Comparison of ENCODE assay signal across 8 cellular contexts in genomic region chr22:40728731-40729189, GRCh38. TPM values are rescaled to one million over a fixed set of nuclear protein-coding genes. Genes with fewer than 3 reads are reported as not detected.
DNase-seq lines count a peak whose midpoint lies in the region; ATAC-seq, FAIRE-seq and TF ChIP-seq lines count a peak whose summit lies in the region.

No MANE protein-coding gene starts in this region.

- H3K27ac ChIP-seq in K562 (ENCODE audit: extremely low read depth, low read depth, low read length): no peak overlapping the region
- H3K27ac ChIP-seq in small intestine (ENCODE audit: low read depth in 1 of 2, low read length in 1 of 2): peak overlapping the region in 1 of 2 donors; percentile 39
- H3K27ac ChIP-seq in substantia nigra (ENCODE audit: low read depth, low read length, poor library complexity, severe bottlenecking): no peak overlapping the region

- peak; percentile 30 for DNase-seq in EL
- peak; percentile 55 for DNase-seq in T-helper 22 cell (ENCODE audit: low read depth)
- peak in 1 of 4 experiments; percentile 40 for DNase-seq in K562 (ENCODE audit: extremely low read depth in 1 of 4, low spot score in 3 of 4)
- peak; percentile 84 for DNase-seq in small intestine
- DNase-seq in OCI-M2 (lab: John Stamatoyannopoulos, UW; ENCODE audit: unreplicated experiment): no peak
- DNase-seq in substantia nigra (lab: John Stamatoyannopoulos, UW): no peak
- no peak for DNase-seq in iPS-NIHi7 (ENCODE audit: extremely low spot score)

- WGBS in K562 (ENCODE audit: insufficient coverage, low coverage, missing lambda C conversion rate): 4% methylated on average over 13 of the region's 13 CpGs
- WGBS in small intestine, 3 donors: 15 to 30% (median 30%) methylated on average over 13 of the region's 13 CpGs

- in situ Hi-C loops in K562 (cut with MboI): no loop called here

- H3K9me3 ChIP-seq in K562 (replicated peaks; ENCODE audit: control insufficient read depth, insufficient read depth, low read depth, low read length) (no peaks in the 10 kb centered on the region), small intestine (ENCODE audit: control insufficient read depth, low read depth) (no peaks in the 10 kb centered on the region)

- no peak for TF ChIP-seq RAD21 in K562 (CRISPR knock-in tag; conservative IDR thresholded peaks at IDR 0.05 in 1 of 2, IDR thresholded peaks at IDR 0.05 in 1 of 2)

- H2AFZ ChIP-seq in K562 (ENCODE audit: low read depth, low read length): peak overlapping the region; percentile 55

- H3K9me1 ChIP-seq in K562 (ENCODE audit: control insufficient read depth, insufficient read depth, low read length): no peaks in the 10 kb centered on the region

- peak; percentile 48 for TF ChIP-seq EP300 in K562 (IDR thresholded peaks at IDR 0.05; ENCODE audit: low read length)

- no peaks in the 10 kb centered on the region; a peak in 1 of 5 replicates for H3K27me3 ChIP-seq in K562 (ENCODE audit: control insufficient read depth in 2 of 2, insufficient read depth in 2 of 2, low read length in 2 of 2)
- H3K27me3 ChIP-seq in small intestine (ENCODE audit: control insufficient read depth in 2 of 2, insufficient read depth in 2 of 2, low read length in 2 of 2): no peaks in the 10 kb centered on the region

- H3K4me1 ChIP-seq in K562 (replicated peaks in 1 of 2; ENCODE audit: control insufficient read depth in 2 of 2, insufficient read depth in 2 of 2, low read length in 2 of 2) (no peaks in the 10 kb centered on the region; a peak in 1 of 5 replicates), small intestine (ENCODE audit: control insufficient read depth in 2 of 2, insufficient read depth in 1 of 2, low read depth in 1 of 2, low read length in 1 of 2) (no peaks in the 10 kb centered on the region)

- no peak for TF ChIP-seq CTCF in K562 (IDR thresholded peaks at IDR 0.05 in 2 of 3, conservative IDR thresholded peaks at IDR 0.05 in 1 of 3; ENCODE audit: insufficient read depth in 2 of 3, low read depth in 1 of 3, low read length in 3 of 3)

- H3K36me3 ChIP-seq in K562 (ENCODE audit: control insufficient read depth, insufficient read depth, low read length): no peaks in the 10 kb centered on the region
- no peaks in the 10 kb centered on the region for H3K36me3 ChIP-seq in small intestine (ENCODE audit: control insufficient read depth in 2 of 2, insufficient read depth in 2 of 2, low read length in 2 of 2)

- H3K9ac ChIP-seq in K562 (ENCODE audit: insufficient read depth in 1 of 2, low read depth in 2 of 2, low read length in 2 of 2): no peak overlapping the region

- intact Hi-C loops in K562 (cut with micrococcal nuclease): no loop called here

- ATAC-seq in K562: 0 out of 3 replicates have a peak, but pooled peaks have one; percentile 31
- no peak for ATAC-seq in GM21367 (IDR thresholded peaks at IDR 0.05; ENCODE audit: unreplicated experiment)

- peak overlapping the region; percentile 18; the same call in 1 of the 2 replicates for H3K4me2 ChIP-seq in K562 (ENCODE audit: insufficient read depth, low read length)

- no TSS peak for BruUV-seq in K562 (replicated peaks; lab: Mats Ljungman, UMichigan)

- H3K4me3 ChIP-seq in K562: no peak overlapping the region
- no peak overlapping the region for H3K4me3 ChIP-seq in small intestine (ENCODE audit: low read depth in 1 of 2, low read length in 2 of 2)

- no peaks in the 10 kb centered on the region for H4K20me1 ChIP-seq in K562 (replicated peaks; ENCODE audit: control insufficient read depth, insufficient read depth, low read length)

- CTCF ChIA-PET in K562 (lab: Yijun Ruan, JAX; ENCODE audit: low intra/inter-chr PET ratio): no interaction called here

- POLR2A ChIA-PET in K562 (lab: Yijun Ruan, JAX): interaction anchor here (0.6 to 0.8 kb wide), 2 partner anchors 37 to 77 kb away, joined by 3 to 4 read pairs; no protein-coding TSS in a partner anchor

- no peak for TF ChIP-seq POLR2A in K562 (conservative IDR thresholded peaks at IDR 0.05)

- FAIRE-seq in K562 (lab: Jason Lieb, UNC) (no peak), small intestine (lab: Jason Lieb, UNC) (no peak)

- H3K79me2 ChIP-seq in K562 (ENCODE audit: control insufficient read depth, insufficient read depth, low read length): no peaks in the 10 kb centered on the region

TF ChIP-seq in K562, 482 proteins besides CTCF, POLR2A, EP300 and RAD21 (continues in another document):
- TF ChIP-seq BRF1 (IDR thresholded peaks at IDR 0.05; ENCODE audit: borderline replicate concordance, extremely low read depth, insufficient read length) (no peak), CBX2 (IDR thresholded peaks at IDR 0.05; ENCODE audit: insufficient read depth, low read length, poor library complexity, severe bottlenecking) (no peak), ARID1B (IDR thresholded peaks at IDR 0.05) (peak; percentile 58), ZNF124 (CRISPR knock-in tag; IDR thresholded peaks at IDR 0.05) (no peak), SOX6 (IDR thresholded peaks at IDR 0.05) (peak; percentile 24; the same call in 1 of the 2 replicates), THAP12 (CRISPR knock-in tag; IDR thresholded peaks at IDR 0.05) (no peak), TFE3 (CRISPR knock-in tag; IDR thresholded peaks at IDR 0.05) (peak; percentile 71), ZFP30 (CRISPR knock-in tag; IDR thresholded peaks at IDR 0.05; ENCODE audit: borderline replicate concordance) (no peak), KAT8 (IDR thresholded peaks at IDR 0.05; ENCODE audit: low read depth) (no peak)
- TF ChIP-seq, protein P1, sequence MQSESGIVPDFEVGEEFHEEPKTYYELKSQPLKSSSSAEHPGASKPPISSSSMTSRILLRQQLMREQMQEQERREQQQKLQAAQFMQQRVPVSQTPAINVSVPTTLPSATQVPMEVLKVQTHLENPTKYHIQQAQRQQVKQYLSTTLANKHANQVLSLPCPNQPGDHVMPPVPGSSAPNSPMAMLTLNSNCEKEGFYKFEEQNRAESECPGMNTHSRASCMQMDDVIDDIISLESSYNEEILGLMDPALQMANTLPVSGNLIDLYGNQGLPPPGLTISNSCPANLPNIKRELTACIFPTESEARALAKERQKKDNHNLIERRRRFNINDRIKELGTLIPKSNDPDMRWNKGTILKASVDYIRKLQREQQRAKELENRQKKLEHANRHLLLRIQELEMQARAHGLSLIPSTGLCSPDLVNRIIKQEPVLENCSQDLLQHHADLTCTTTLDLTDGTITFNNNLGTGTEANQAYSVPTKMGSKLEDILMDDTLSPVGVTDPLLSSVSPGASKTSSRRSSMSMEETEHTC (IDR thresholded peaks at IDR 0.05): peak; percentile 58; the same call in 1 of the 2 replicates

RNA-seq across cellular contexts. Expression of gene MCHR1, which starts 49.5 kb away (rescaled TPM):
- 1.5 TPM in 1 of 2 replicates, not detected in the other for total RNA-seq in K562 (2011; cell fraction: chromatin; rRNA removed; ENCODE audit: low replicate concordance)
- 0.26 and 1.2 TPM in 2 replicates for total RNA-seq in K562 (2011; cell fraction: nucleolus; rRNA removed)
- 0.22 TPM in 1 of 2 replicates, not detected in the other for total RNA-seq in K562 (2011; cell fraction: nucleoplasm; rRNA removed)
- total RNA-seq in K562 (2014; rRNA removed): not detected in 2 replicates
- not detected in 2 replicates for total RNA-seq in K562 (2014; rRNA removed; fragmentation: Illumina TruSeq; extraction: Trizol)
- total RNA-seq in K562 (2015; rRNA removed; fragmentation: Illumina TruSeq; extraction: Trizol): not detected in 2 replicates
- total RNA-seq in K562 (2021): not detected in 2 replicates
- polyA plus RNA-seq in K562 (2011; rRNA removed): 0.31 and 0.50 TPM in 2 replicates
- 0.47 and 0.81 TPM in 2 replicates for polyA plus RNA-seq in K562 (2011; cell fraction: cytosol; rRNA removed)
- polyA plus RNA-seq in K562 (2011; cell fraction: nucleus; rRNA removed): 0.25 and 0.57 TPM in 2 replicates
- polyA plus RNA-seq in K562 (2012): 0.03 and 0.20 TPM in 2 replicates
- polyA plus RNA-seq in K562 (2014; fragmentation: Illumina TruSeq; extraction: Trizol): not detected in 2 replicates
- under 1 TPM in 1 of 2 experiments, not detected in 1; 0.03 TPM for polyA plus RNA-seq in K562 (2014; fragmentation: Nextera tagmentation; extraction: Ambion mirVana)
- not detected in 2 replicates for polyA plus RNA-seq in K562 (2014; rRNA removed)
- polyA minus RNA-seq in K562 (2011; rRNA and poly(A)+ RNA removed): 0.09 and 2.6 TPM in 2 replicates
- 1.7 TPM in 1 of 2 replicates, not detected in the other for polyA minus RNA-seq in K562 (2011; cell fraction: cytosol; rRNA and poly(A)+ RNA removed)
- polyA minus RNA-seq in K562 (2011; cell fraction: nucleus; rRNA and poly(A)+ RNA removed): not detected in 2 replicates
- under 1 TPM in 1 of 3 donors, not detected in 2; 0.39 TPM for polyA plus RNA-seq in small intestine

Comparison
In these comparisons a context has a peak if more than half of its experiments do, and no peak if none do; other contexts are left out.
1. DNase-seq: peak in EL (single experiment), T-helper 22 cell (single experiment) and small intestine (single experiment); none in OCI-M2 (single experiment), substantia nigra (0 of 49) and iPS-NIHi7 (single experiment).